In genomic region chr16:49529646-49530045, GRCh38 we compare ENCODE assay signal across 1 cellular context.
TF ChIP-seq lines count a peak whose summit lies in the region.

No MANE protein-coding gene starts in this region.

TF ChIP-seq in GM12878, 131 proteins besides CTCF, POLR2A, EP300 and RAD21:
- TF ChIP-seq TCF7 (IDR thresholded peaks at IDR 0.05; ENCODE audit: borderline replicate concordance) (no peak), POLR2AphosphoS2 (IDR thresholded peaks at IDR 0.05; ENCODE audit: low read depth, low read length) (no peak), SMAD5 (IDR thresholded peaks at IDR 0.05; ENCODE audit: low read depth) (no peak), TBL1XR1 (IDR thresholded peaks at IDR 0.05; ENCODE audit: low read depth, low read length) (peak; percentile 34; the same call in 1 of the 2 replicates), YY1 (IDR thresholded peaks at IDR 0.05; ENCODE audit: low read depth, low read length) (no peak), TARDBP (IDR thresholded peaks at IDR 0.05; ENCODE audit: borderline replicate concordance) (no peak), IKZF2 (IDR thresholded peaks at IDR 0.05) (peak; percentile 64 to 68; a peak in 2 of 4 replicates), CHD2 (IDR thresholded peaks at IDR 0.05; ENCODE audit: borderline replicate concordance, low read depth, low read length) (no peak), TCF3 (IDR thresholded peaks at IDR 0.05; ENCODE audit: borderline replicate concordance, insufficient read depth, low read depth, low read length) (no peak), ZNF207 (IDR thresholded peaks at IDR 0.05; ENCODE audit: borderline replicate concordance) (no peak), ZBTB11 (CRISPR knock-in tag; IDR thresholded peaks at IDR 0.05) (no peak), BCL3 (IDR thresholded peaks at IDR 0.05; ENCODE audit: borderline replicate concordance, insufficient read depth, low read depth, low read length, poor library complexity, severe bottlenecking) (no peak), PAX5 (IDR thresholded peaks at IDR 0.05; ENCODE audit: borderline replicate concordance, low read depth, low read length) (peak; percentile 98), GATAD2B (conservative IDR thresholded peaks at IDR 0.05; ENCODE audit: low read depth) (no peak), RELA (IDR thresholded peaks at IDR 0.05; ENCODE audit: borderline replicate concordance, partially characterized antibody) (peak; percentile 76), WRNIP1 (IDR thresholded peaks at IDR 0.05; ENCODE audit: borderline replicate concordance, low read depth, low read length) (no peak), ZNF24 (IDR thresholded peaks at IDR 0.05) (peak; percentile 59), BHLHE40 (IDR thresholded peaks at IDR 0.05; ENCODE audit: borderline replicate concordance in 1 of 2, low read depth in 2 of 2, low read length in 1 of 2) (peak in 1 of 2 experiments; percentile 47; a peak in 2 of 4 replicates), NBN (IDR thresholded peaks at IDR 0.05) (no peak), RELB (IDR thresholded peaks at IDR 0.05; ENCODE audit: low read depth) (peak; percentile 64; the same call in 1 of the 2 replicates), NKRF (conservative IDR thresholded peaks at IDR 0.05) (no peak), ZBED1 (IDR thresholded peaks at IDR 0.05; ENCODE audit: borderline replicate concordance) (no peak), LARP7 (IDR thresholded peaks at IDR 0.05) (0 out of 2 replicates have a peak, but pooled peaks have one; percentile 16), CREB1 (IDR thresholded peaks at IDR 0.05; ENCODE audit: low read depth) (no peak), PKNOX1 (IDR thresholded peaks at IDR 0.05) (no peak), SIN3A (IDR thresholded peaks at IDR 0.05; ENCODE audit: low read depth, low read length) (no peak), MTA2 (IDR thresholded peaks at IDR 0.05; ENCODE audit: low read depth) (peak; percentile 73), ZNF217 (IDR thresholded peaks at IDR 0.05) (0 out of 2 replicates have a peak, but pooled peaks have one; percentile 42), FOXM1 (IDR thresholded peaks at IDR 0.05; ENCODE audit: low read depth, low read length) (no peak), NR2F1 (conservative IDR thresholded peaks at IDR 0.05) (peak; percentile 63), MYC (IDR thresholded peaks at IDR 0.05; ENCODE audit: insufficient read depth, insufficient read length, insufficient replicate concordance, low read length, severe bottlenecking) (no peak), HDGF (IDR thresholded peaks at IDR 0.05) (no peak), TAF1 (IDR thresholded peaks at IDR 0.05; ENCODE audit: borderline replicate concordance, low read depth, low read length) (no peak), FOXK2 (IDR thresholded peaks at IDR 0.05) (no peak), IKZF1 (conservative IDR thresholded peaks at IDR 0.05) (peak; percentile 66)
